Comparison of ENCODE assay signal across 18 cellular contexts in genomic region chr2:469521-469920, GRCh38.
DNase-seq lines count a peak whose midpoint lies in the region; ATAC-seq and TF ChIP-seq lines count a peak whose summit lies in the region.
"Had no signal": no experiment of that assay in that cellular context is flagged by ENCODE, and none has a peak within 500 bp of the region (broad histone marks: within the 10 kb centered on the region; RNA-seq: fewer than 3 reads in every experiment).

No MANE protein-coding gene starts in this region.

- peak overlapping the region; percentile 58 for H3K4me3 Mint-ChIP-seq in neural progenitor cell
- H3K4me3 Mint-ChIP-seq: CD4-positive, alpha-beta T cell; HFFc6 had no signal

- H3K4me2 ChIP-seq in OCI-LY1 (ENCODE audit: low read length): peak overlapping the region; percentile 21; the same call in 1 of the 2 replicates
- no peak overlapping the region for H3K4me2 ChIP-seq in neural progenitor cell

- H3K27me3 Mint-ChIP-seq in neural progenitor cell (ENCODE audit: insufficient read depth, low read depth): peaks cover 16% of the 10 kb centered on the region

- peaks cover 36% of the 10 kb centered on the region for H3K9me3 Mint-ChIP-seq in neural progenitor cell

- H3K9me3 ChIP-seq in OCI-LY1 (ENCODE audit: low read length) (peaks cover 9% of the 10 kb centered on the region; the same call in 1 of the 2 replicates), neural progenitor cell (ENCODE audit: low read depth) (peaks cover 4% of the 10 kb centered on the region)
- H3K9me3 ChIP-seq: BE2C had no signal

- no peaks in the 10 kb centered on the region for H3K27me3 ChIP-seq in OCI-LY1 (ENCODE audit: insufficient read depth, low read length)
- H3K27me3 ChIP-seq in neural progenitor cell: peaks cover 54% of the 10 kb centered on the region
- H3K27me3 ChIP-seq: BE2C had no signal

- H3K9ac ChIP-seq in OCI-LY1 (ENCODE audit: low read length): no peak overlapping the region
- no peak overlapping the region for H3K9ac ChIP-seq in neural progenitor cell

- ATAC-seq in GM19328 (IDR thresholded peaks at IDR 0.05; ENCODE audit: unreplicated experiment): no peak
- ATAC-seq: HCT116, HepG2 had no signal

- no peaks in the 10 kb centered on the region for H3K36me3 Mint-ChIP-seq in neural progenitor cell

- H3K27ac Mint-ChIP-seq in neural progenitor cell: no peak overlapping the region
- H3K27ac Mint-ChIP-seq: CD4-positive, alpha-beta T cell; HFFc6; IgD-negative memory B cell had no signal

- H3K36me3 ChIP-seq in OCI-LY1 (ENCODE audit: insufficient read depth, low read length) (no peaks in the 10 kb centered on the region; the same call in 1 of the 2 replicates), neural progenitor cell (no peaks in the 10 kb centered on the region)
- H3K36me3 ChIP-seq: BE2C had no signal

- peaks cover 21% of the 10 kb centered on the region for H3K4me1 ChIP-seq in OCI-LY1 (ENCODE audit: insufficient read depth, low read length, severe bottlenecking)
- peaks cover 4% of the 10 kb centered on the region for H3K4me1 ChIP-seq in neural progenitor cell
- H3K4me1 ChIP-seq: BE2C, Caco-2 had no signal

- no peak overlapping the region for H3K4me3 ChIP-seq in OCI-LY1 (ENCODE audit: low read depth, low read length, poor library complexity, severe bottlenecking)
- no peak overlapping the region for H3K4me3 ChIP-seq in neural progenitor cell

- H3K4me1 Mint-ChIP-seq in neural progenitor cell: no peaks in the 10 kb centered on the region

- DNase-seq in left kidney (ENCODE audit: low read depth, low spot score): peak; percentile 36
- DNase-seq in neural progenitor cell (ENCODE audit: low spot score): no peak
- no peak for DNase-seq in activated gamma-delta T cell (lab: John Stamatoyannopoulos, UW)
- no peak for DNase-seq in EL
- no peak for DNase-seq in NOMO-1 treated with DMSO at 0.1 percent for 48 hours (lab: John Stamatoyannopoulos, UW; ENCODE audit: unreplicated experiment)
- DNase-seq: ACHN; BE2C; C1 segment of cervical spinal cord; Caco-2; CD4-positive, alpha-beta T cell; GDM1; GOT3; HFFc6 had no signal

- no peak overlapping the region for H2AFZ ChIP-seq in OCI-LY1 (ENCODE audit: low read length)
- H2AFZ ChIP-seq in neural progenitor cell (replicated peaks): no peak overlapping the region

- no peaks in the 10 kb centered on the region for H3K79me2 ChIP-seq in OCI-LY1 (ENCODE audit: insufficient read depth, low read length)
- H3K79me2 ChIP-seq in neural progenitor cell (ENCODE audit: low read depth): no peaks in the 10 kb centered on the region

- H3K27ac ChIP-seq in OCI-LY1 (ENCODE audit: low read depth, low read length, poor library complexity, severe bottlenecking) (no peak overlapping the region), neural progenitor cell (no peak overlapping the region)

- no peaks in the 10 kb centered on the region for H3K9me2 ChIP-seq in OCI-LY1 (ENCODE audit: low read depth, low read length)

- H4K20me1 ChIP-seq in OCI-LY1 (ENCODE audit: insufficient read depth, low read length) (no peaks in the 10 kb centered on the region), neural progenitor cell (ENCODE audit: low read depth) (no peaks in the 10 kb centered on the region)

- no peak for TF ChIP-seq CTCF in OCI-LY1 (IDR thresholded peaks at IDR 0.05; ENCODE audit: low read length)
- TF ChIP-seq CTCF in neural progenitor cell (IDR thresholded peaks at IDR 0.05): no peak

- H3F3A ChIP-seq in OCI-LY1 (ENCODE audit: insufficient read depth, low read length) (no peaks in the 10 kb centered on the region), neural progenitor cell (ENCODE audit: low read depth) (no peaks in the 10 kb centered on the region)
